ENCODE assay signal across 8 cellular contexts in genomic region chrX:149540621-149541520, GRCh38. TPM values are rescaled to one million over a fixed set of nuclear protein-coding genes. Genes with fewer than 3 reads are reported as not detected.
DNase-seq lines count a peak whose midpoint lies in the region; ATAC-seq lines count a peak whose summit lies in the region.

Gene EOLA1 (plus strand): TSS chrX:149541012. CDS start chrX:149545631, 4,619 bp downstream.

- peak; percentile 75 for ATAC-seq in GM21360 (IDR thresholded peaks at IDR 0.05; ENCODE audit: unreplicated experiment)

- no peaks in the 10 kb centered on the region for H3K27me3 ChIP-seq in effector memory CD4-positive, alpha-beta T cell (replicated peaks; ENCODE audit: control insufficient read depth, insufficient read depth, low read length, poor library complexity, severe bottlenecking)

- DNase-seq in COLO668 (lab: John Stamatoyannopoulos, UW; ENCODE audit: unreplicated experiment) (peak; percentile 98), HT-29 (ENCODE audit: low spot score) (peak; percentile 97), NOMO-1 (lab: John Stamatoyannopoulos, UW; ENCODE audit: unreplicated experiment in 2 of 2) (peak; percentile 76 to 89), mesenteric fat pad (ENCODE audit: low spot score) (peak; percentile 92)
- DNase-seq in activated CD8-positive, alpha-beta memory T cell treated with anti-CD3 and anti-CD28 coated beads for 4 hours (ENCODE audit: low read depth in 2 of 2), result peak; percentile 71 to 86
- DNase-seq in effector memory CD4-positive, alpha-beta T cell, result peak in 2 of 3 donors; percentile 82 to 86
- peak; percentile 70 for DNase-seq in stimulated activated CD8-positive, alpha-beta memory T cell treated with anti-CD3 and anti-CD28 coated beads, Interleukin-15, amount 100 ng/mL, for 1 hour (ENCODE audit: low read depth)

- peaks cover 4% of the 10 kb centered on the region for H3K4me1 ChIP-seq in effector memory CD4-positive, alpha-beta T cell (ENCODE audit: control insufficient read depth, insufficient read depth, low read length, poor library complexity, severe bottlenecking)

- no peaks in the 10 kb centered on the region for H3K9me3 ChIP-seq in effector memory CD4-positive, alpha-beta T cell (ENCODE audit: control insufficient read depth, low read length)

- peak within 1 kb of the TSS; percentile 74 for H3K4me3 ChIP-seq in effector memory CD4-positive, alpha-beta T cell (ENCODE audit: insufficient read depth, low read depth, low read length, poor library complexity, severe bottlenecking)

- H3K27ac ChIP-seq in effector memory CD4-positive, alpha-beta T cell (ENCODE audit: insufficient read depth, low read length, poor library complexity, severe bottlenecking), result peak within 1 kb of the TSS; percentile 98

- H3K36me3 ChIP-seq in effector memory CD4-positive, alpha-beta T cell (ENCODE audit: control insufficient read depth, insufficient read depth, low read length), result no peaks in the 10 kb centered on the region

RNA-seq across cellular contexts. Expression of gene EOLA1, which starts in this region (rescaled TPM):
- total RNA-seq in HT-29 (2014; rRNA removed; shearing (Covaris generic)), result 24.7 and 28.1 TPM in 2 replicates
- 19.8 TPM for total RNA-seq in mesenteric fat pad

Comparison
In these comparisons a context has a peak if more than half of its experiments do, and no peak if none do; other contexts are left out.
1. Peak in every context shown above with its lines: DNase-seq, ATAC-seq, H3K4me3 ChIP-seq and H3K27ac ChIP-seq.